In genomic region chrY:14628208-14628607, GRCh38 we compare ENCODE assay signal across 27 cellular contexts.
"Had no signal": no experiment of that assay in that cellular context is flagged by ENCODE, and none has a peak within 500 bp of the region (broad histone marks: within the 10 kb centered on the region; RNA-seq: fewer than 3 reads in every experiment).

No MANE protein-coding gene starts in this region.

- H3K27ac ChIP-seq: stomach, suprapubic skin, testis, thoracic aorta, thyroid gland, tibial artery, tibial nerve, transverse colon, upper lobe of left lung, upper lobe of right lung, uterus, vagina had no signal

- DNase-seq: stimulated activated CD4-positive, alpha-beta T cell treated with anti-CD3 and anti-CD28 coated beads, Interleukin-2, amount 100 ng/mL, for 48 hours; stimulated activated CD4-positive, alpha-beta T cell treated with anti-CD3 and anti-CD28 coated beads, Interleukin-4, amount 100 ng/mL, for 1 hour; stimulated activated CD4-positive, alpha-beta T cell treated with anti-CD3 and anti-CD28 coated beads, Interleukin-4, amount 100 ng/mL, for 24 hours; stimulated activated CD4-positive, alpha-beta T cell treated with anti-CD3 and anti-CD28 coated beads, Interleukin-4, amount 100 ng/mL, for 4 hours; stimulated activated CD8-positive, alpha-beta memory T cell treated with anti-CD3 and anti-CD28 coated beads, Interleukin-4, amount 100 ng/mL, for 48 hours; stimulated activated naive B cell treated with anti-CD40 and anti-IgM and Interleukin-4, amounts not matched to agents 10 μg/mL and 1 μg/mL and 100 μg/mL, for 72 hours; stimulated activated naive CD4-positive, alpha-beta T cell; stimulated activated naive CD4-positive, alpha-beta T cell treated with Interleukin-2 at 50 U/mL for 16 hours; stimulated activated naive CD8-positive, alpha-beta T cell treated with anti-CD3 and anti-CD28 coated beads, Interleukin-15, amount 100 ng/mL, for 72 hours; stimulated activated naive CD8-positive, alpha-beta T cell treated with anti-CD3 and anti-CD28 coated beads, Interleukin-15, Interleukin-2, amounts not matched to agents 100 U/mL and 50 U/mL, for 24 hours; stomach; substantia nigra; testis; thyroid gland; tibial artery; transverse colon; trophoblast cell; upper lobe of right lung; uterus had no signal

- H3K4me1 ChIP-seq: stomach, suprapubic skin, testis, thyroid gland, tibial artery, tibial nerve, transverse colon, upper lobe of left lung, upper lobe of right lung, uterus, vagina had no signal

- H3K36me3 ChIP-seq: stomach, suprapubic skin, thoracic aorta, thyroid gland, tibial artery, tibial nerve, transverse colon, upper lobe of left lung, upper lobe of right lung, uterus, vagina had no signal

- H3K27me3 ChIP-seq: stomach, suprapubic skin, testis, thyroid gland, tibial artery, tibial nerve, transverse colon, upper lobe of left lung, upper lobe of right lung, uterus, vagina had no signal

- H3K9me3 ChIP-seq: stomach, suprapubic skin, testis, thoracic aorta, thyroid gland, tibial artery, tibial nerve, transverse colon, upper lobe of left lung, upper lobe of right lung, uterus, vagina had no signal

- H3K4me3 ChIP-seq: stomach, suprapubic skin, testis, thoracic aorta, thyroid gland, tibial artery, tibial nerve, transverse colon, upper lobe of left lung, upper lobe of right lung, uterus, vagina had no signal

- ATAC-seq: stimulated activated effector memory CD8-positive, alpha-beta T cell treated with anti-CD3 and anti-CD28 coated beads, Interleukin-12 subunit alpha, Interleukin-12 subunit beta, amount 100 ng/mL, for 72 hours; stimulated activated memory B cell treated with anti-CD40 and anti-IgM and Interleukin-4, amounts not matched to agents 10 μg/mL and 1 μg/mL and 100 μg/mL, for 72 hours; stimulated activated naive B cell treated with anti-CD40 and anti-IgM and Interleukin-4, amounts not matched to agents 10 μg/mL and 1 μg/mL and 100 μg/mL, for 72 hours; stimulated activated naive CD8-positive, alpha-beta T cell treated with anti-CD3 and anti-CD28 coated beads, Interleukin-15, amount 100 ng/mL, for 72 hours; stimulated activated naive CD8-positive, alpha-beta T cell treated with anti-CD3 and anti-CD28 coated beads, Interleukin-15, Interleukin-2, amounts not matched to agents 100 U/mL and 50 U/mL, for 24 hours; upper lobe of right lung had no signal

- FAIRE-seq: urothelium cell line had no signal
